In genomic region chr22:42313804-42314581, GRCh38 we compare ENCODE assay signal across 8 cellular contexts. TPM values are rescaled to one million over a fixed set of nuclear protein-coding genes. Genes with fewer than 3 reads are reported as not detected.
DNase-seq lines count a peak whose midpoint lies in the region; ATAC-seq, FAIRE-seq and TF ChIP-seq lines count a peak whose summit lies in the region.

No MANE protein-coding gene starts in this region.

- no peaks in the 10 kb centered on the region for H3K27me3 ChIP-seq in cardiac muscle cell
- no peaks in the 10 kb centered on the region for H3K27me3 ChIP-seq in right atrium auricular region
- H3K27me3 ChIP-seq in pancreas = no peaks in the 10 kb centered on the region

- H3K4me1 ChIP-seq in cardiac muscle cell (ENCODE audit: low read depth) = peaks cover 66% of the 10 kb centered on the region
- peaks cover 0 to 10% of the 10 kb centered on the region in 2 donors for H3K4me1 ChIP-seq in right atrium auricular region
- peaks cover 0 to 8% (median 6%) of the 10 kb centered on the region in 3 donors for H3K4me1 ChIP-seq in pancreas

- no peaks in the 10 kb centered on the region for H3K9me3 Mint-ChIP-seq in WTC11

- H3K27me3 Mint-ChIP-seq in WTC11 (ENCODE audit: low read depth) = no peaks in the 10 kb centered on the region; the same call in 1 of the 2 replicates

- no peak overlapping the region for H3K4me3 Mint-ChIP-seq in WTC11

- H3K36me3 ChIP-seq in cardiac muscle cell (no peaks in the 10 kb centered on the region), right atrium auricular region (no peaks in the 10 kb centered on the region), pancreas (no peaks in the 10 kb centered on the region)

- FAIRE-seq in pancreas (lab: Jason Lieb, UNC) = no peak

- CTCF ChIA-PET in WTC11 (lab: Charles Lee) = interaction anchor here (0.6 to 4.1 kb wide), 26 partner anchors 10 to 197 kb away, joined by 3 to 29 read pairs (median 5); partner anchors contain the start of gene NFAM1

- ATAC-seq in WTC11 (peak; percentile 83), esophagus mucosa (peak; percentile 40), pancreas (peak; percentile 78 to 89 (median 82))

- H3K4me3 ChIP-seq in cardiac muscle cell (no peak overlapping the region), right atrium auricular region (no peak overlapping the region), pancreas (no peak overlapping the region)

- DNase-seq in cardiac muscle cell (ENCODE audit: low read depth in 1 of 2, low spot score in 1 of 2) (peak; percentile 46 to 75), right atrium auricular region (ENCODE audit: low spot score) (no peak), NCI-H2081 treated with DMSO at 0.1 percent for 48 hours (lab: John Stamatoyannopoulos, UW) (peak; percentile 51), WTC11 (ENCODE audit: low spot score) (peak; percentile 86), pancreas (peak; percentile 44 to 89 (median 75)), T-helper 9 cell (no peak), globus pallidus (ENCODE audit: low spot score) (no peak)

- TF ChIP-seq CTCF in cardiac muscle cell (IDR thresholded peaks at IDR 0.05; ENCODE audit: low read depth, low read length) (peak; percentile 56), right atrium auricular region (IDR thresholded peaks at IDR 0.05) (peak in 1 of 2 donors; percentile 47), WTC11 (IDR thresholded peaks at IDR 0.05) (0 out of 2 replicates have a peak, but pooled peaks have one; percentile 31), pancreas (IDR thresholded peaks at IDR 0.05) (peak in 2 of 4 donors; percentile 20 to 21)

- intact Hi-C loops in pancreas (cut with DNase I) = no loop called here

- peak overlapping the region; percentile 74 for H3K27ac ChIP-seq in cardiac muscle cell
- no peak overlapping the region for H3K27ac ChIP-seq in right atrium auricular region
- no peak overlapping the region for H3K27ac ChIP-seq in pancreas

- peak overlapping the region; percentile 84; the same call in 1 of the 2 replicates for H3K27ac Mint-ChIP-seq in WTC11

- H3K36me3 Mint-ChIP-seq in WTC11 = no peaks in the 10 kb centered on the region

- WGBS in pancreas, 2 donors = 22 to 23% methylated on average over 31 to 33 of the region's 33 CpGs

- H3K9me3 ChIP-seq in cardiac muscle cell (ENCODE audit: low read depth) (no peaks in the 10 kb centered on the region), right atrium auricular region (no peaks in the 10 kb centered on the region), pancreas (no peaks in the 10 kb centered on the region)

- POLR2A ChIA-PET in WTC11 (lab: Charles Lee) = interaction anchor here (0.6 to 0.7 kb wide), 2 partner anchors 105 to 354 kb away, joined by 4 to 8 read pairs; no protein-coding TSS in a partner anchor

- H3K4me1 Mint-ChIP-seq in WTC11 = peaks cover 39% of the 10 kb centered on the region

TF ChIP-seq in WTC11, 78 proteins besides CTCF, POLR2A, EP300 and RAD21 (continues in another document):
- TF ChIP-seq EMX1 (CRISPR knock-in tag; IDR thresholded peaks at IDR 0.05) (no peak), NR2C2 (CRISPR knock-in tag; IDR thresholded peaks at IDR 0.05) (no peak), MAX (CRISPR knock-in tag; IDR thresholded peaks at IDR 0.05) (peak; percentile 53; the same call in 1 of the 2 replicates), TEAD1 (CRISPR knock-in tag; IDR thresholded peaks at IDR 0.05) (peak; percentile 41; the same call in 1 of the 2 replicates), ZSCAN18 (CRISPR knock-in tag; IDR thresholded peaks at IDR 0.05) (0 out of 2 replicates have a peak, but pooled peaks have one; percentile 9), ZNF281 (CRISPR knock-in tag; IDR thresholded peaks at IDR 0.05) (no peak), FOXP4 (CRISPR knock-in tag; IDR thresholded peaks at IDR 0.05) (0 out of 2 replicates have a peak, but pooled peaks have one; percentile 12), FOXP1 (CRISPR knock-in tag; IDR thresholded peaks at IDR 0.05; ENCODE audit: borderline replicate concordance) (peak; percentile 65; the same call in 1 of the 2 replicates), ARID4B (CRISPR knock-in tag; IDR thresholded peaks at IDR 0.05; ENCODE audit: borderline replicate concordance) (no peak), SP1 (CRISPR knock-in tag; conservative IDR thresholded peaks at IDR 0.05) (0 out of 2 replicates have a peak, but pooled peaks have one; percentile 20)

RNA-seq across cellular contexts. Expression of gene TCF20, which starts 43.5 kb away (rescaled TPM):
- total RNA-seq in cardiac muscle cell = 46.4 and 48.8 TPM in 2 replicates
- polyA plus RNA-seq in cardiac muscle cell = 5.7 and 6.4 TPM in 2 replicates
- total RNA-seq in right atrium auricular region = 10 to 100 TPM; 13.6 to 15.5 TPM
- total RNA-seq in WTC11 (2021) = 68.6 to 77.0 TPM (median 74.3 TPM) in 3 replicates
- 40.7 TPM for total RNA-seq in esophagus mucosa
- total RNA-seq in pancreas = 10 to 100 TPM; 15.8 to 28.3 (median 17.8) TPM
- polyA plus RNA-seq in pancreas = 1 to 10 TPM; 7.8 to 8.1 TPM

Comparison
In these comparisons a context has a peak if more than half of its experiments do, and no peak if none do; other contexts are left out.
1. DNase-seq: peak in cardiac muscle cell (2 of 2), NCI-H2081 treated with DMSO at 0.1 percent for 48 hours (single experiment), WTC11 (single experiment) and pancreas (6 of 6); none in right atrium auricular region (single experiment), T-helper 9 cell (single experiment) and globus pallidus (single experiment).
2. Peak in every context shown above with its lines, with median percentiles within 50 percentile points of each other: ATAC-seq.